ENCODE assay signal across 13 cellular contexts in genomic region chr6:32819729-32820128, GRCh38. TPM values are rescaled to one million over a fixed set of nuclear protein-coding genes. Genes with fewer than 3 reads are reported as not detected.
DNase-seq lines count a peak whose midpoint lies in the region; ATAC-seq and TF ChIP-seq lines count a peak whose summit lies in the region.
"Had no signal": no experiment of that assay in that cellular context is flagged by ENCODE, and none has a peak within 500 bp of the region (broad histone marks: within the 10 kb centered on the region; RNA-seq: fewer than 3 reads in every experiment).

No MANE protein-coding gene starts in this region.

- H3K9me3 ChIP-seq in SJCRH30 (replicated peaks) (no peaks in the 10 kb centered on the region), gastrocnemius medialis (no peaks in the 10 kb centered on the region), spleen (no peaks in the 10 kb centered on the region)
- H3K9me3 ChIP-seq: BE2C, sigmoid colon had no signal

- no peaks in the 10 kb centered on the region for H3K27me3 Mint-ChIP-seq in activated naive CD8-positive, alpha-beta T cell treated with anti-CD3 and anti-CD28 coated beads, Interleukin-2, amount 50 U/mL, for 24 hours
- no peaks in the 10 kb centered on the region for H3K27me3 Mint-ChIP-seq in activated naive CD8-positive, alpha-beta T cell treated with anti-CD3 and anti-CD28 coated beads for 36 hours

- peak; percentile 25 for ATAC-seq in activated naive CD8-positive, alpha-beta T cell treated with anti-CD3 and anti-CD28 coated beads, Interleukin-2, amount 50 U/mL, for 24 hours
- ATAC-seq in gastrocnemius medialis (no peak), GM19397 (IDR thresholded peaks at IDR 0.05; ENCODE audit: unreplicated experiment) (no peak)
- ATAC-seq: WTC11 had no signal

- H3K36me3 ChIP-seq in SJCRH30 (no peaks in the 10 kb centered on the region), gastrocnemius medialis (no peaks in the 10 kb centered on the region), spleen (no peaks in the 10 kb centered on the region)
- H3K36me3 ChIP-seq: BE2C, sigmoid colon had no signal

- intact Hi-C loops in gastrocnemius medialis (cut with DNase I; ENCODE audit: low total_unique reads) (no loop called here), spleen (cut with DNase I; ENCODE audit: low total_unique reads) (no loop called here)

- H3K27ac Mint-ChIP-seq in activated naive CD8-positive, alpha-beta T cell treated with anti-CD3 and anti-CD28 coated beads, Interleukin-2, amount 50 U/mL, for 24 hours = no peak overlapping the region
- no peak overlapping the region for H3K27ac Mint-ChIP-seq in activated naive CD8-positive, alpha-beta T cell treated with anti-CD3 and anti-CD28 coated beads for 36 hours
- H3K27ac Mint-ChIP-seq: WTC11 had no signal

- 64 to 83% (median 82%) methylated on average over 3 of the region's 3 CpGs for WGBS in spleen, 5 donors

- H3K4me3 Mint-ChIP-seq in activated naive CD8-positive, alpha-beta T cell treated with anti-CD3 and anti-CD28 coated beads, Interleukin-2, amount 50 U/mL, for 24 hours = no peak overlapping the region
- no peak overlapping the region for H3K4me3 Mint-ChIP-seq in activated naive CD8-positive, alpha-beta T cell treated with anti-CD3 and anti-CD28 coated beads for 36 hours
- H3K4me3 Mint-ChIP-seq: WTC11 had no signal

- peaks cover 25% of the 10 kb centered on the region for H3K4me1 Mint-ChIP-seq in activated naive CD8-positive, alpha-beta T cell treated with anti-CD3 and anti-CD28 coated beads, Interleukin-2, amount 50 U/mL, for 24 hours
- peaks cover 17% of the 10 kb centered on the region for H3K4me1 Mint-ChIP-seq in activated naive CD8-positive, alpha-beta T cell treated with anti-CD3 and anti-CD28 coated beads for 36 hours
- H3K4me1 Mint-ChIP-seq: WTC11 had no signal

- H3K4me3 ChIP-seq in SJCRH30 (no peak overlapping the region), gastrocnemius medialis (no peak overlapping the region), spleen (no peak overlapping the region)
- H3K4me3 ChIP-seq: lung, sigmoid colon had no signal

- no peak for TF ChIP-seq POLR2A in gastrocnemius medialis (IDR thresholded peaks at IDR 0.05)
- no peak for TF ChIP-seq POLR2A in spleen (IDR thresholded peaks at IDR 0.05)

- DNase-seq in activated naive CD8-positive, alpha-beta T cell treated with anti-CD3 and anti-CD28 coated beads, Interleukin-2, amount 50 U/mL, for 24 hours = no peak
- DNase-seq in activated naive CD8-positive, alpha-beta T cell treated with anti-CD3 and anti-CD28 coated beads for 36 hours = no peak
- DNase-seq in SJCRH30 = peak; percentile 88 to 96
- DNase-seq in fibroblast of peridontal ligament (ENCODE audit: extremely low read depth) = peak; percentile 60
- DNase-seq in gastrocnemius medialis = no peak
- no peak for DNase-seq in spleen
- no peak for DNase-seq in stimulated activated naive CD4-positive, alpha-beta T cell (lab: John Stamatoyannopoulos, UW)
- DNase-seq: BE2C, sigmoid colon had no signal

- H3K4me1 ChIP-seq in SJCRH30 (peaks cover 30% of the 10 kb centered on the region), gastrocnemius medialis (peaks cover 0 to 8% of the 10 kb centered on the region in 2 donors), spleen (peaks cover 0 to 56% (median 11%) of the 10 kb centered on the region in 6 donors)
- H3K4me1 ChIP-seq: BE2C, sigmoid colon had no signal

- in situ Hi-C loops in gastrocnemius medialis (cut with MboI; ENCODE audit: low sequenced_read_pairs in 4 of 4) = no loop called here

- H3K9me3 Mint-ChIP-seq in activated naive CD8-positive, alpha-beta T cell treated with anti-CD3 and anti-CD28 coated beads, Interleukin-2, amount 50 U/mL, for 24 hours = no peaks in the 10 kb centered on the region
- no peaks in the 10 kb centered on the region for H3K9me3 Mint-ChIP-seq in activated naive CD8-positive, alpha-beta T cell treated with anti-CD3 and anti-CD28 coated beads for 36 hours
- H3K9me3 Mint-ChIP-seq: activated naive CD4-positive, alpha-beta T cell treated with anti-CD3 and anti-CD28 coated beads, Interleukin-2, amount 50 U/mL, for 72 hours; WTC11 had no signal

- H3K27ac ChIP-seq in SJCRH30 = peak overlapping the region; percentile 92
- no peak overlapping the region for H3K27ac ChIP-seq in gastrocnemius medialis
- H3K27ac ChIP-seq in spleen = no peak overlapping the region
- H3K27ac ChIP-seq: sigmoid colon had no signal

- H3K27me3 ChIP-seq in SJCRH30 = no peaks in the 10 kb centered on the region
- no peaks in the 10 kb centered on the region for H3K27me3 ChIP-seq in gastrocnemius medialis
- no peaks in the 10 kb centered on the region for H3K27me3 ChIP-seq in spleen (replicated peaks in 1 of 7)
- H3K27me3 ChIP-seq: sigmoid colon had no signal

- TF ChIP-seq CTCF in gastrocnemius medialis (IDR thresholded peaks at IDR 0.05 in 4 of 5, conservative IDR thresholded peaks at IDR 0.05 in 1 of 5) (no peak), spleen (IDR thresholded peaks at IDR 0.05 in 8 of 11, conservative IDR thresholded peaks at IDR 0.05 in 3 of 11) (no peak)

- H3K36me3 Mint-ChIP-seq in activated naive CD8-positive, alpha-beta T cell treated with anti-CD3 and anti-CD28 coated beads, Interleukin-2, amount 50 U/mL, for 24 hours (ENCODE audit: low read depth) = peaks cover 2% of the 10 kb centered on the region
- no peaks in the 10 kb centered on the region for H3K36me3 Mint-ChIP-seq in activated naive CD8-positive, alpha-beta T cell treated with anti-CD3 and anti-CD28 coated beads for 36 hours
- H3K36me3 Mint-ChIP-seq: activated naive CD4-positive, alpha-beta T cell treated with anti-CD3 and anti-CD28 coated beads, Interleukin-2, amount 50 U/mL, for 72 hours; WTC11 had no signal

RNA-seq across cellular contexts. Expression of gene HLA-DOB, which starts 2.9 kb away (rescaled TPM):
- 1 to 10 TPM; 1.9 to 2.1 TPM for total RNA-seq in activated naive CD8-positive, alpha-beta T cell treated with anti-CD3 and anti-CD28 coated beads for 36 hours
- 0.10 and 0.28 TPM in 2 replicates for total RNA-seq in SJCRH30 (2014; rRNA removed; shearing (Covaris generic))
- total RNA-seq in gastrocnemius medialis = under 1 TPM in 3 of 4 donors, not detected in 1; 0.22 to 0.72 (median 0.36) TPM
- 10 to 100 TPM; 30.7 to 50.7 (median 43.9) TPM for total RNA-seq in spleen
- 100 to 1,000 TPM; 112 to 179 (median 141) TPM for polyA plus RNA-seq in spleen

RNA-seq across cellular contexts. Expression of gene TAP2, which starts 18.8 kb away (rescaled TPM):
- total RNA-seq in activated naive CD8-positive, alpha-beta T cell treated with anti-CD3 and anti-CD28 coated beads for 36 hours = 100 to 1,000 TPM; 216 to 226 TPM
- total RNA-seq in SJCRH30 (2014; rRNA removed; shearing (Covaris generic)) = 17.1 and 17.4 TPM in 2 replicates
- total RNA-seq in gastrocnemius medialis = 1 to 10 TPM; 2.5 to 7.1 (median 4.1) TPM
- total RNA-seq in spleen = 100 to 1,000 TPM in 1 of 7 donors, 10 to 100 TPM in 6; 33.0 to 106 (median 77.9) TPM
- 10 to 100 TPM; 26.4 to 40.9 (median 34.0) TPM for polyA plus RNA-seq in spleen

RNA-seq across cellular contexts. Expression of gene PSMB8, which starts 24.1 kb away (rescaled TPM):
- 100 to 1,000 TPM; 385 to 393 TPM for total RNA-seq in activated naive CD8-positive, alpha-beta T cell treated with anti-CD3 and anti-CD28 coated beads for 36 hours
- total RNA-seq in SJCRH30 (2014; rRNA removed; shearing (Covaris generic)) = 0.18 and 0.33 TPM in 2 replicates
- total RNA-seq in gastrocnemius medialis = 10 to 100 TPM in 2 of 4 donors, 1 to 10 TPM in 2; 7.0 to 20.2 (median 9.2) TPM
- total RNA-seq in spleen = 100 to 1,000 TPM; 109 to 156 (median 147) TPM
- polyA plus RNA-seq in spleen = 100 to 1,000 TPM; 248 to 288 (median 279) TPM

RNA-seq across cellular contexts. Expression of gene TAP1, which starts 33.8 kb away (rescaled TPM):
- total RNA-seq in activated naive CD8-positive, alpha-beta T cell treated with anti-CD3 and anti-CD28 coated beads for 36 hours = 100 to 1,000 TPM; 337 to 356 TPM
- 0.43 and 0.81 TPM in 2 replicates for total RNA-seq in SJCRH30 (2014; rRNA removed; shearing (Covaris generic))
- total RNA-seq in gastrocnemius medialis = 10 to 100 TPM; 13.2 to 26.7 (median 19.0) TPM
- 100 to 1,000 TPM; 108 to 172 (median 147) TPM for total RNA-seq in spleen
- polyA plus RNA-seq in spleen = 100 to 1,000 TPM in 2 of 3 donors, 10 to 100 TPM in 1; 98.5 to 154 (median 133) TPM

RNA-seq across cellular contexts. Expression of gene PSMB9, which starts 34.3 kb away (rescaled TPM):
- 100 to 1,000 TPM; 315 to 316 TPM for total RNA-seq in activated naive CD8-positive, alpha-beta T cell treated with anti-CD3 and anti-CD28 coated beads for 36 hours
- total RNA-seq in SJCRH30 (2014; rRNA removed; shearing (Covaris generic)) = 0.18 TPM in 1 of 2 replicates, not detected in the other
- total RNA-seq in gastrocnemius medialis (10 to 100 TPM in 1 of 4 donors, 1 to 10 TPM in 3; 1.4 to 11.3 (median 6.1) TPM), spleen (100 to 1,000 TPM; 141 to 206 (median 169) TPM)
- 100 to 1,000 TPM; 172 to 328 (median 204) TPM for polyA plus RNA-seq in spleen

Comparison
In these comparisons a context has a peak if more than half of its experiments do, and no peak if none do; other contexts are left out.
1. DNase-seq: peak in SJCRH30 (2 of 2) and fibroblast of peridontal ligament (single experiment); none in activated naive CD8-positive, alpha-beta T cell treated with anti-CD3 and anti-CD28 coated beads, Interleukin-2, amount 50 U/mL, for 24 hours (single experiment), activated naive CD8-positive, alpha-beta T cell treated with anti-CD3 and anti-CD28 coated beads for 36 hours (single experiment), gastrocnemius medialis (0 of 2), spleen (single experiment) and stimulated activated naive CD4-positive, alpha-beta T cell (0 of 6).
2. RNA of gene HLA-DOB, which starts 2.9 kb away (total RNA-seq): 30.7 to 50.7 TPM in spleen; 1.9 to 2.1 TPM in activated naive CD8-positive, alpha-beta T cell treated with anti-CD3 and anti-CD28 coated beads for 36 hours, 0.22 to 0.72 TPM in gastrocnemius medialis and 0.10 to 0.28 TPM in SJCRH30; every median in the first group is over 10 times any median in the second.
3. RNA of gene PSMB8, which starts 24.1 kb away (total RNA-seq): 385 to 393 TPM in activated naive CD8-positive, alpha-beta T cell treated with anti-CD3 and anti-CD28 coated beads for 36 hours and 109 to 156 TPM in spleen; 7.0 to 20.2 TPM in gastrocnemius medialis and 0.18 to 0.33 TPM in SJCRH30; every median in the first group is over 4 times any median in the second.